7 cellular contexts compared by ENCODE assay signal in genomic region chr11:123465667-123466066, GRCh38. TPM values are rescaled to one million over a fixed set of nuclear protein-coding genes. Genes with fewer than 3 reads are reported as not detected.
DNase-seq lines count a peak whose midpoint lies in the region; ATAC-seq and TF ChIP-seq lines count a peak whose summit lies in the region.
"Not testable (repeated sequence)": the region's sequence is repeated elsewhere in the genome, so short reads cannot be mapped to it uniquely, and the experiment has no call there.

No MANE protein-coding gene starts in this region.

- H3K4me1 ChIP-seq in adrenal gland (replicated peaks in 1 of 2) (peaks cover 21 to 68% of the 10 kb centered on the region in 2 donors), neutrophil (ENCODE audit: control insufficient read depth in 1 of 2, insufficient read depth in 1 of 2, low read depth in 1 of 2, low read length in 1 of 2) (peaks cover 14 to 15% of the 10 kb centered on the region in 2 experiments)

- 69 to 80% (median 76%) methylated on average over 8 of the region's 8 CpGs for WGBS in adrenal gland, 4 donors

- H3K9me3 Mint-ChIP-seq in activated CD8-positive, alpha-beta T cell treated with anti-CD3 and anti-CD28 coated beads, Interleukin-2, amount 10 ng/mL, durations not matched to agents 7 days and 5 days (ENCODE audit: insufficient read depth), result not testable (repeated sequence)

- ATAC-seq in activated CD8-positive, alpha-beta T cell treated with anti-CD3 and anti-CD28 coated beads, Interleukin-2, amount 10 ng/mL, durations not matched to agents 7 days and 5 days, result not testable (repeated sequence)
- ATAC-seq in left lobe of liver, result peak; percentile 26

- not testable (repeated sequence) for TF ChIP-seq CTCF in adrenal gland (IDR thresholded peaks at IDR 0.05); neutrophil (IDR thresholded peaks at IDR 0.05)

- H3K4me3 ChIP-seq in adrenal gland; neutrophil (ENCODE audit: low read depth in 1 of 2, low read length in 1 of 2): not testable (repeated sequence)

- H3K36me3 Mint-ChIP-seq in activated CD8-positive, alpha-beta T cell treated with anti-CD3 and anti-CD28 coated beads, Interleukin-2, amount 10 ng/mL, durations not matched to agents 7 days and 5 days (ENCODE audit: low read depth), result not testable (repeated sequence)

- H3K36me3 ChIP-seq in adrenal gland (replicated peaks in 1 of 2); neutrophil: not testable (repeated sequence)

- peak overlapping the region; percentile 56 for H3K27ac Mint-ChIP-seq in activated CD8-positive, alpha-beta T cell treated with anti-CD3 and anti-CD28 coated beads, Interleukin-2, amount 10 ng/mL, durations not matched to agents 7 days and 5 days

- CTCF ChIA-PET in activated CD8-positive, alpha-beta T cell treated with anti-CD3 and anti-CD28 coated beads, Interleukin-2, amount 10 ng/mL, durations not matched to agents 7 days and 5 days (lab: Charles Lee), result interaction anchor here (0.6 to 3.1 kb wide), 5 partner anchors 9 to 58 kb away, joined by 3 to 15 read pairs (median 6); no protein-coding TSS in a partner anchor

- not testable (repeated sequence) for H3K9me3 ChIP-seq in adrenal gland (replicated peaks in 1 of 3); neutrophil

- DNase-seq in GF-D8 (lab: John Stamatoyannopoulos, UW) (peak; percentile 37), NOMO-1 treated with DMSO at 0.1 percent for 48 hours (lab: John Stamatoyannopoulos, UW; ENCODE audit: unreplicated experiment) (peak; percentile 86), SKM-1 treated with dmso at 0.1 percent for 144 hours (lab: John Stamatoyannopoulos, UW; ENCODE audit: unreplicated experiment) (peak; percentile 69)
- not testable (repeated sequence) for DNase-seq in activated CD8-positive, alpha-beta T cell treated with anti-CD3 and anti-CD28 coated beads, Interleukin-2, amount 10 ng/mL, durations not matched to agents 7 days and 5 days; adrenal gland; left lobe of liver (ENCODE audit: low spot score)

- POLR2A ChIA-PET in activated CD8-positive, alpha-beta T cell treated with anti-CD3 and anti-CD28 coated beads, Interleukin-2, amount 10 ng/mL, durations not matched to agents 7 days and 5 days (lab: Charles Lee), result not testable (repeated sequence)

- peaks cover 31% of the 10 kb centered on the region for H3K4me1 Mint-ChIP-seq in activated CD8-positive, alpha-beta T cell treated with anti-CD3 and anti-CD28 coated beads, Interleukin-2, amount 10 ng/mL, durations not matched to agents 7 days and 5 days (ENCODE audit: low read depth)

- H3K27ac ChIP-seq in adrenal gland (peak overlapping the region; percentile 33 to 86 (median 60)), neutrophil (peak overlapping the region; percentile 74)

- H3K4me3 Mint-ChIP-seq in activated CD8-positive, alpha-beta T cell treated with anti-CD3 and anti-CD28 coated beads, Interleukin-2, amount 10 ng/mL, durations not matched to agents 7 days and 5 days, result not testable (repeated sequence)

- intact Hi-C loops in adrenal gland (cut with DNase I), result not testable (repeated sequence)

- not testable (repeated sequence) for H3K27me3 ChIP-seq in adrenal gland, neutrophil

- TF ChIP-seq POLR2A in adrenal gland (IDR thresholded peaks at IDR 0.05), result not testable (repeated sequence)

- H3K27me3 Mint-ChIP-seq in activated CD8-positive, alpha-beta T cell treated with anti-CD3 and anti-CD28 coated beads, Interleukin-2, amount 10 ng/mL, durations not matched to agents 7 days and 5 days (ENCODE audit: low read depth), result not testable (repeated sequence)

RNA-seq across cellular contexts. Expression of gene GRAMD1B, which starts 35.6 kb away (rescaled TPM):
- 10 to 100 TPM; 22.8 to 26.0 TPM for total RNA-seq in activated CD8-positive, alpha-beta T cell treated with anti-CD3 and anti-CD28 coated beads, Interleukin-2, amount 10 ng/mL, durations not matched to agents 7 days and 5 days
- total RNA-seq in adrenal gland, result 1,000 to 10,000 TPM in 1 of 8 donors, 100 to 1,000 TPM in 7; 178 to 1,898 (median 285) TPM
- polyA plus RNA-seq in adrenal gland, result 100 to 1,000 TPM; 101 to 721 (median 114) TPM
- 1.4 TPM for total RNA-seq in left lobe of liver
